ENCODE assay signal across 27 cellular contexts in the genomic region with DNA sequence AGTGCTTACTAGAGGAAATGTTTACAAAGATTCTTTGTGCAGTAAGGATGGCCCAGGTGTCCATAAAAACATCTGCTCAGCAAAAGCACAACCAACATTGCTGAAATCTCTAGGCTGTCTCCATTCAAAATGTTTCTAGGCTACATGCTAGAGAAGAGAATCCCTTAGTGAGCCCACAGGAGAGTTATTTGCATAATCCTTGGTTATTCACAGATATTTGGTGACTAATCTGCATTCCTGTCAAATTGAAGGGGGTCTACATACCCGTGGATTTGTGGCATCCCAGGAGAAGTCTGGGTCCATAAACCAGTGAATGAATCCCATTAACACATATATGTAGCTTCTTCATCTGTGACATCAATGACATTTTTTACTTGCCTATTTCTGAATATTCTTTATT.
"Had no signal": no experiment of that assay in that cellular context is flagged by ENCODE, and none has a peak within 500 bp of the region (broad histone marks: within the 10 kb centered on the region; RNA-seq: fewer than 3 reads in every experiment).

No MANE protein-coding gene starts in this region.

- H3K36me3 ChIP-seq: lower lobe of right lung, pancreas, prostate gland, spleen, stomach, thyroid gland, transverse colon, upper lobe of left lung, vagina had no signal

- DNase-seq: hypothalamus; immature natural killer cell; kidney; lower lobe of right lung; mammary epithelial cell; mesenchymal stem cell; naive B cell; nucleus accumbens; pancreas; posterior cingulate gyrus; retina; right cardiac atrium; small intestine; spleen; stimulated activated CD4-positive, alpha-beta T cell treated with anti-CD3 and anti-CD28 coated beads, Interleukin-4, amount 100 ng/mL, for 4 hours; stimulated activated CD8-positive, alpha-beta memory T cell treated with anti-CD3 and anti-CD28 coated beads, Interleukin-4, amount 100 ng/mL, for 48 hours; stimulated activated naive CD8-positive, alpha-beta T cell treated with anti-CD3 and anti-CD28 coated beads, Interleukin-15, Interleukin-2, amounts not matched to agents 100 U/mL and 50 U/mL, for 24 hours; stomach; testis; thyroid gland; transverse colon; upper lobe of left lung had no signal

- H3K4me3 ChIP-seq: lower lobe of right lung, pancreas, prostate gland, spleen, stomach, testis, thyroid gland, transverse colon, upper lobe of left lung, vagina had no signal

- H3K27ac ChIP-seq: lower lobe of right lung, pancreas, prostate gland, spleen, stomach, testis, thyroid gland, transverse colon, upper lobe of left lung, vagina had no signal

- ATAC-seq: lower lobe of right lung; natural killer cell treated with Interleukin-12 subunit alpha and Interleukin-12 subunit beta and Interleukin-15 and Interleukin-18, amount 100 ng/mL, for 72 hours; pancreas; sciatic nerve; stimulated activated memory B cell treated with anti-CD40 and anti-IgM and Interleukin-4, amounts not matched to agents 10 μg/mL and 1 μg/mL and 100 μg/mL, for 72 hours; stimulated activated naive CD8-positive, alpha-beta T cell treated with anti-CD3 and anti-CD28 coated beads, Interleukin-15, Interleukin-2, amounts not matched to agents 100 U/mL and 50 U/mL, for 24 hours had no signal

- H3K4me1 ChIP-seq: lower lobe of right lung, pancreas, prostate gland, spleen, stomach, testis, thyroid gland, transverse colon, upper lobe of left lung, vagina had no signal

- H3K9me3 ChIP-seq: lower lobe of right lung, pancreas, prostate gland, spleen, stomach, testis, thyroid gland, transverse colon, upper lobe of left lung, vagina had no signal

- H3K27me3 ChIP-seq: pancreas, spleen, stomach, testis, thyroid gland, transverse colon, upper lobe of left lung, vagina had no signal
